ENCODE assay signal across 10 cellular contexts in the genomic region with DNA sequence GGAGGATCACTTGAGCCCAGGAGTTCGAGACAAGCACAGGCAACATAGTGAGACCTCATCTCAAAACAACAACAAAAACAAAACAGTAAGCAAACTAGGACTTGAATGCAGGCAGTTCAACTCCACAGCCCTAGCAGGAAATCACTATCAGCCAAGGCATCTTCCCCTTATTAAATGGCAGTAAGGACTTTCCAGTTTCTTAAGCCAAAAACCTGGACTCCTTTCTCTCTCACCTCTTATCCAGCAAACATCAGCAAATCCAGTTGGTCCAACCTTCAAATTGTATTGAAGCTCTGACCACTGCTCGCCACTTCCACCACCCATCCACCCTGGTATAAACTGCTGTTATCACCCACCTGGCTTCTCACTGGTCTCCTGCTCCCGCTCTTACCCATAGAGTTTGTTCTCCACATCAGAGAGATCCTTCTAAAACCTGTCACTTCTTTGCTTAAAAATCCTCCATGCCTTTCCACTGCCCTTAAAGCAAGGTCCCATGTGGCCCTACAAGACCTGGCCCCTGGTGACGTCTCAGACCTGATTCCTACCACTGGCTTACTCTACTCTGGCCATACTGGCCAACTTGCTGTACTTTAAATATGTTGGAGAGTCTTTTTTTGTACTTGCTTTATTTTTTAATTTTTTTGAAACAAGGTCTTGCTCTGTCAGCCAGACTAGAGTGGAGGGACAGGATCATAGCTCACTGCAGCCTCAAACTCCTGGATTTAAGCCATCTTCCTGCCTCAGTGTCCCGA. TPM values are rescaled to one million over a fixed set of nuclear protein-coding genes. Genes with fewer than 3 reads are reported as not detected.
DNase-seq lines count a peak whose midpoint lies in the region; ATAC-seq and TF ChIP-seq lines count a peak whose summit lies in the region.
"Had no signal": no experiment of that assay in that cellular context is flagged by ENCODE, and none has a peak within 500 bp of the region (broad histone marks: within the 10 kb centered on the region; RNA-seq: fewer than 3 reads in every experiment).

No MANE protein-coding gene starts in this region.

- no peak for TF ChIP-seq CTCF in liver (IDR thresholded peaks at IDR 0.05; ENCODE audit: low read depth, low read length, missing input control)
- TF ChIP-seq CTCF in thoracic aorta (IDR thresholded peaks at IDR 0.05): no peak

- no peaks in the 10 kb centered on the region for H3K27me3 ChIP-seq in liver (ENCODE audit: control insufficient read depth in 4 of 4, insufficient read depth in 4 of 4, low read length in 3 of 4)
- no peaks in the 10 kb centered on the region for H3K27me3 ChIP-seq in thoracic aorta (replicated peaks; ENCODE audit: insufficient read depth)

- CTCF ChIA-PET in activated CD8-positive, alpha-beta memory T cell treated with anti-CD3 and anti-CD28 coated beads, Interleukin-2, amount 10 ng/mL, durations not matched to agents 7 days and 5 days (lab: Charles Lee): interaction anchor here (3.3 to 11.0 kb wide), 2 partner anchors 24 to 33 kb away, joined by 19 to 120 read pairs; partner anchors contain the start of gene BCL2L1

- H3K9me3 ChIP-seq in liver (ENCODE audit: control insufficient read depth in 4 of 4, low read length in 3 of 4) (no peaks in the 10 kb centered on the region), thoracic aorta (no peaks in the 10 kb centered on the region)

- peak overlapping the region; percentile 69 for H3K27ac Mint-ChIP-seq in activated CD8-positive, alpha-beta memory T cell treated with anti-CD3 and anti-CD28 coated beads, Interleukin-2, amount 10 ng/mL, durations not matched to agents 7 days and 5 days
- peak overlapping the region; percentile 10 to 89 for H3K27ac Mint-ChIP-seq in activated naive CD4-positive, alpha-beta T cell treated with anti-CD3 and anti-CD28 coated beads, Interleukin-2, amount 50 U/mL, for 72 hours

- no peak overlapping the region for H3K4me3 Mint-ChIP-seq in activated CD8-positive, alpha-beta memory T cell treated with anti-CD3 and anti-CD28 coated beads, Interleukin-2, amount 10 ng/mL, durations not matched to agents 7 days and 5 days

- peaks cover 0 to 6% (median 0%) of the 10 kb centered on the region in 4 donors for H3K36me3 ChIP-seq in liver (ENCODE audit: control insufficient read depth in 4 of 4, insufficient read depth in 3 of 4, low read depth in 1 of 4, low read length in 3 of 4)
- H3K36me3 ChIP-seq in thoracic aorta: peaks cover 7% of the 10 kb centered on the region

- ATAC-seq in activated CD8-positive, alpha-beta memory T cell treated with anti-CD3 and anti-CD28 coated beads, Interleukin-2, amount 10 ng/mL, durations not matched to agents 7 days and 5 days: no peak
- ATAC-seq in activated naive CD4-positive, alpha-beta T cell treated with anti-CD3 and anti-CD28 coated beads, Interleukin-2, amount 50 U/mL, for 72 hours: no peak
- no peak for ATAC-seq in thoracic aorta (ENCODE audit: insufficient number of reproducible peaks, low FRiP score, low read depth)
- ATAC-seq in HG03432 (IDR thresholded peaks at IDR 0.05; ENCODE audit: unreplicated experiment): no peak

- no peaks in the 10 kb centered on the region for H3K9me3 Mint-ChIP-seq in activated CD8-positive, alpha-beta memory T cell treated with anti-CD3 and anti-CD28 coated beads, Interleukin-2, amount 10 ng/mL, durations not matched to agents 7 days and 5 days (ENCODE audit: low read depth)
- peaks cover 0 to 1% of the 10 kb centered on the region in 2 donors for H3K9me3 Mint-ChIP-seq in activated naive CD4-positive, alpha-beta T cell treated with anti-CD3 and anti-CD28 coated beads, Interleukin-2, amount 50 U/mL, for 72 hours

- H3K9ac ChIP-seq in liver (ENCODE audit: low read depth in 1 of 2, low read length in 2 of 2): no peak overlapping the region

- H3K4me3 ChIP-seq in liver (ENCODE audit: low read depth in 1 of 3, low read length in 3 of 3) (no peak overlapping the region), thoracic aorta (no peak overlapping the region)

- whole genome bisulfite sequencing in liver: 92% methylated on average over 5 of the region's 5 CpGs

- no peak for TF ChIP-seq RAD21 in liver (IDR thresholded peaks at IDR 0.05)

- H3K27ac ChIP-seq in liver (ENCODE audit: low read depth in 1 of 2, low read length in 2 of 2) (peak overlapping the region; percentile 74 to 97), thoracic aorta (peak overlapping the region; percentile 10 to 93)

- H3K4me1 ChIP-seq in liver (ENCODE audit: control insufficient read depth in 4 of 4, insufficient read depth in 4 of 4, low read length in 3 of 4): peaks cover 17 to 41% (median 27%) of the 10 kb centered on the region in 4 donors
- peaks cover 60 to 73% of the 10 kb centered on the region in 2 donors for H3K4me1 ChIP-seq in thoracic aorta (ENCODE audit: control insufficient read depth in 1 of 2, low read depth in 2 of 2)

- no peak for DNase-seq in activated CD8-positive, alpha-beta memory T cell treated with anti-CD3 and anti-CD28 coated beads, Interleukin-2, amount 10 ng/mL, durations not matched to agents 7 days and 5 days
- DNase-seq in activated CD8-positive, alpha-beta memory T cell treated with anti-CD3 and anti-CD28 coated beads, Interleukin-2, amount 50 U/mL, for 48 hours: no peak
- DNase-seq in activated naive CD4-positive, alpha-beta T cell treated with anti-CD3 and anti-CD28 coated beads, Interleukin-2, amount 50 U/mL, for 72 hours (ENCODE audit: low spot score in 2 of 2): no peak
- no peak for DNase-seq in thoracic aorta (ENCODE audit: low spot score)
- DNase-seq in NCI-H82 (lab: John Stamatoyannopoulos, UW): no peak
- DNase-seq in stimulated activated CD4-positive, alpha-beta T cell treated with anti-CD3 and anti-CD28 coated beads, Interleukin-4, amount 100 ng/mL, for 24 hours: no peak
- DNase-seq: activated effector memory CD4-positive, alpha-beta T cell treated with Interleukin-2 at 50 U/mL for 16 hours had no signal

- H3K27me3 Mint-ChIP-seq in activated CD8-positive, alpha-beta memory T cell treated with anti-CD3 and anti-CD28 coated beads, Interleukin-2, amount 10 ng/mL, durations not matched to agents 7 days and 5 days: no peaks in the 10 kb centered on the region

- H3K4me1 Mint-ChIP-seq in activated CD8-positive, alpha-beta memory T cell treated with anti-CD3 and anti-CD28 coated beads, Interleukin-2, amount 10 ng/mL, durations not matched to agents 7 days and 5 days: peaks cover 68% of the 10 kb centered on the region

- H3K36me3 Mint-ChIP-seq in activated CD8-positive, alpha-beta memory T cell treated with anti-CD3 and anti-CD28 coated beads, Interleukin-2, amount 10 ng/mL, durations not matched to agents 7 days and 5 days: peaks cover 28% of the 10 kb centered on the region
- H3K36me3 Mint-ChIP-seq in activated naive CD4-positive, alpha-beta T cell treated with anti-CD3 and anti-CD28 coated beads, Interleukin-2, amount 50 U/mL, for 72 hours: peaks cover 14 to 31% of the 10 kb centered on the region in 2 donors

TF ChIP-seq in liver, 16 proteins besides CTCF, POLR2A, EP300 and RAD21 (continues in another document):
- TF ChIP-seq ATF3 (IDR thresholded peaks at IDR 0.05) (no peak), HNF4A (conservative IDR thresholded peaks at IDR 0.05) (no peak), EGR1 (IDR thresholded peaks at IDR 0.05; ENCODE audit: low read depth in 2 of 2) (no peak), JUND (IDR thresholded peaks at IDR 0.05) (no peak), FOXA1 (IDR thresholded peaks at IDR 0.05) (no peak), TAF1 (conservative IDR thresholded peaks at IDR 0.05) (no peak), RXRA (IDR thresholded peaks at IDR 0.05) (no peak), NR2F2 (IDR thresholded peaks at IDR 0.05) (no peak), GABPA (IDR thresholded peaks at IDR 0.05 in 1 of 2, conservative IDR thresholded peaks at IDR 0.05 in 1 of 2) (no peak), SP1 (IDR thresholded peaks at IDR 0.05) (no peak)

RNA-seq across cellular contexts. Expression of gene BCL2L1, which starts 27.6 kb away (rescaled TPM):
- total RNA-seq in activated CD8-positive, alpha-beta memory T cell treated with anti-CD3 and anti-CD28 coated beads, Interleukin-2, amount 10 ng/mL, durations not matched to agents 7 days and 5 days: 100 to 1,000 TPM in 1 of 2 experiments, 10 to 100 TPM in 1; 69.8 to 121 TPM
- total RNA-seq in activated naive CD4-positive, alpha-beta T cell treated with anti-CD3 and anti-CD28 coated beads, Interleukin-2, amount 50 U/mL, for 72 hours: 100 to 1,000 TPM in 1 of 2 donors, 10 to 100 TPM in 1; 86.6 to 143 TPM
- total RNA-seq in liver (100 to 1,000 TPM in 1 of 2 donors, 10 to 100 TPM in 1; 48.4 to 124 TPM), thoracic aorta (100 to 1,000 TPM; 137 to 187 TPM)
- 10 to 100 TPM; 29.7 to 43.7 TPM for polyA plus RNA-seq in liver

RNA-seq across cellular contexts. Expression of gene TPX2, which starts 44.1 kb away (rescaled TPM):
- 100 to 1,000 TPM; 148 to 159 TPM for total RNA-seq in activated CD8-positive, alpha-beta memory T cell treated with anti-CD3 and anti-CD28 coated beads, Interleukin-2, amount 10 ng/mL, durations not matched to agents 7 days and 5 days
- 100 to 1,000 TPM; 123 to 215 TPM for total RNA-seq in activated naive CD4-positive, alpha-beta T cell treated with anti-CD3 and anti-CD28 coated beads, Interleukin-2, amount 50 U/mL, for 72 hours
- total RNA-seq in liver (10 to 100 TPM in 1 of 2 donors, 1 to 10 TPM in 1; 1.3 to 40.8 TPM), thoracic aorta (1 to 10 TPM; 1.5 TPM)
- polyA plus RNA-seq in liver: 1 to 10 TPM; 1.1 to 3.6 TPM

RNA-seq across cellular contexts. Expression of gene COX4I2, which starts 57.3 kb away (rescaled TPM):
- not detected for total RNA-seq in activated CD8-positive, alpha-beta memory T cell treated with anti-CD3 and anti-CD28 coated beads, Interleukin-2, amount 10 ng/mL, durations not matched to agents 7 days and 5 days
- total RNA-seq in activated naive CD4-positive, alpha-beta T cell treated with anti-CD3 and anti-CD28 coated beads, Interleukin-2, amount 50 U/mL, for 72 hours: not detected
- total RNA-seq in liver (under 1 TPM in 1 of 2 donors, not detected in 1; 0.59 TPM), thoracic aorta (1 to 10 TPM in 1 of 2 donors, not detected in 1; 4.9 TPM)
- polyA plus RNA-seq in liver: under 1 TPM; 0.35 to 0.81 TPM
- total RNA-seq: mononuclear cell had no signal
